27 cellular contexts compared by ENCODE assay signal in genomic region chr3:102083971-102084370, GRCh38.
DNase-seq lines count a peak whose midpoint lies in the region; ATAC-seq and TF ChIP-seq lines count a peak whose summit lies in the region.
"Had no signal": no experiment of that assay in that cellular context is flagged by ENCODE, and none has a peak within 500 bp of the region (broad histone marks: within the 10 kb centered on the region; RNA-seq: fewer than 3 reads in every experiment).

No MANE protein-coding gene starts in this region.

- H3K36me3 Mint-ChIP-seq in activated T-helper 2 cell treated with anti-CD3 and anti-CD28 coated beads, Interferon-gamma antibody, Interleukin-2, Interleukin-4, amounts not matched to agents 10 μg/mL and 5 μg/mL and 100 μg/mL, durations not matched to agents 14 hours and 24 hours and 36 hours (ENCODE audit: low read depth), result peaks cover 45% of the 10 kb centered on the region
- peaks cover 2% of the 10 kb centered on the region for H3K36me3 Mint-ChIP-seq in activated CD4-positive, alpha-beta memory T cell treated with anti-CD3 and anti-CD28 coated beads for 36 hours
- no peaks in the 10 kb centered on the region for H3K36me3 Mint-ChIP-seq in CD8-positive, alpha-beta T cell
- H3K36me3 Mint-ChIP-seq: naive B cell had no signal

- H3K4me1 ChIP-seq in HEK293 (ENCODE audit: control insufficient read depth, insufficient read depth, low read length), result peaks cover 7% of the 10 kb centered on the region
- peaks cover 18% of the 10 kb centered on the region for H3K4me1 ChIP-seq in CD8-positive, alpha-beta T cell (ENCODE audit: insufficient read depth, low read length)
- H3K4me1 ChIP-seq: BE2C, SJCRH30 had no signal

- ATAC-seq in sciatic nerve (no peak), HG03039 (IDR thresholded peaks at IDR 0.05; ENCODE audit: unreplicated experiment) (no peak)
- ATAC-seq in CD8-positive, alpha-beta T cell, result no peak
- ATAC-seq: gastroesophageal sphincter; stimulated activated naive CD8-positive, alpha-beta T cell treated with anti-CD3 and anti-CD28 coated beads, Interleukin-15, amount 100 ng/mL, for 72 hours; T-helper 17 cell had no signal

- H3K27me3 Mint-ChIP-seq in activated T-helper 2 cell treated with anti-CD3 and anti-CD28 coated beads, Interferon-gamma antibody, Interleukin-2, Interleukin-4, amounts not matched to agents 10 μg/mL and 5 μg/mL and 100 μg/mL, durations not matched to agents 14 hours and 24 hours and 36 hours (ENCODE audit: low read depth), result no peaks in the 10 kb centered on the region
- H3K27me3 Mint-ChIP-seq in activated CD4-positive, alpha-beta memory T cell treated with anti-CD3 and anti-CD28 coated beads for 36 hours, result no peaks in the 10 kb centered on the region
- H3K27me3 Mint-ChIP-seq in CD8-positive, alpha-beta T cell (ENCODE audit: low read depth), result peaks cover 2% of the 10 kb centered on the region
- H3K27me3 Mint-ChIP-seq: activated T-helper 17 cell treated with anti-CD3 and anti-CD28 coated beads, Interleukin-2, amount 50 U/mL, for 72 hours; stimulated activated naive CD8-positive, alpha-beta T cell treated with anti-CD3 and anti-CD28 coated beads, Interleukin-15, amount 100 ng/mL, for 72 hours had no signal

- CTCF ChIA-PET in HEK293 (lab: Yijun Ruan, JAX), result interaction anchor here (1.1 to 1.3 kb wide), 3 partner anchors 141 to 281 kb away, joined by 3 to 4 read pairs (median 3); no protein-coding TSS in a partner anchor
- CTCF ChIA-PET in activated CD4-positive, alpha-beta memory T cell treated with anti-CD3 and anti-CD28 coated beads for 36 hours (lab: Charles Lee), result interaction anchor here (1.1 to 2.1 kb wide), 4 partner anchors 9 to 254 kb away, joined by 3 to 6 read pairs (median 6); no protein-coding TSS in a partner anchor
- CTCF ChIA-PET in CD8-positive, alpha-beta T cell (lab: Charles Lee), result interaction anchor here (0.7 kb wide), 1 partner anchor 281 kb away, joined by 3 read pairs; no protein-coding TSS in a partner anchor

- H3K27ac Mint-ChIP-seq in activated T-helper 2 cell treated with anti-CD3 and anti-CD28 coated beads, Interferon-gamma antibody, Interleukin-2, Interleukin-4, amounts not matched to agents 10 μg/mL and 5 μg/mL and 100 μg/mL, durations not matched to agents 14 hours and 24 hours and 36 hours, result peak overlapping the region; percentile 3
- no peak overlapping the region for H3K27ac Mint-ChIP-seq in activated CD4-positive, alpha-beta memory T cell treated with anti-CD3 and anti-CD28 coated beads for 36 hours
- H3K27ac Mint-ChIP-seq in CD8-positive, alpha-beta T cell, result no peak overlapping the region
- H3K27ac Mint-ChIP-seq: activated CD4-positive, alpha-beta T cell treated with anti-CD3 and anti-CD28 coated beads, Interleukin-2, amount 10 ng/mL, durations not matched to agents 7 days and 5 days; activated T-helper 17 cell treated with anti-CD3 and anti-CD28 coated beads, Interleukin-2, amount 50 U/mL, for 72 hours; naive B cell; T-helper 17 cell had no signal

- TF ChIP-seq CTCF in HEK293 (tag by site-specific recombination; IDR thresholded peaks at IDR 0.05) (no peak), fibroblast of pulmonary artery (IDR thresholded peaks at IDR 0.05; ENCODE audit: low read length, missing control alignments) (no peak)
- no peak for TF ChIP-seq CTCF in CD8-positive, alpha-beta T cell (IDR thresholded peaks at IDR 0.05)

- H3K4me1 Mint-ChIP-seq in activated T-helper 2 cell treated with anti-CD3 and anti-CD28 coated beads, Interferon-gamma antibody, Interleukin-2, Interleukin-4, amounts not matched to agents 10 μg/mL and 5 μg/mL and 100 μg/mL, durations not matched to agents 14 hours and 24 hours and 36 hours (ENCODE audit: low read depth), result peaks cover 52% of the 10 kb centered on the region
- H3K4me1 Mint-ChIP-seq in activated CD4-positive, alpha-beta memory T cell treated with anti-CD3 and anti-CD28 coated beads for 36 hours (ENCODE audit: low read depth), result peaks cover 51% of the 10 kb centered on the region
- peaks cover 30% of the 10 kb centered on the region for H3K4me1 Mint-ChIP-seq in CD8-positive, alpha-beta T cell (ENCODE audit: low read depth)

- H3K9me3 Mint-ChIP-seq in activated T-helper 2 cell treated with anti-CD3 and anti-CD28 coated beads, Interferon-gamma antibody, Interleukin-2, Interleukin-4, amounts not matched to agents 10 μg/mL and 5 μg/mL and 100 μg/mL, durations not matched to agents 14 hours and 24 hours and 36 hours, result peaks cover 28% of the 10 kb centered on the region
- no peaks in the 10 kb centered on the region for H3K9me3 Mint-ChIP-seq in activated CD4-positive, alpha-beta memory T cell treated with anti-CD3 and anti-CD28 coated beads for 36 hours
- H3K9me3 Mint-ChIP-seq in CD8-positive, alpha-beta T cell, result no peaks in the 10 kb centered on the region
- H3K9me3 Mint-ChIP-seq: naive B cell had no signal

- no peak for DNase-seq in activated T-helper 2 cell treated with anti-CD3 and anti-CD28 coated beads, Interferon-gamma antibody, Interleukin-2, Interleukin-4, amounts not matched to agents 10 μg/mL and 5 μg/mL and 100 μg/mL, durations not matched to agents 14 hours and 24 hours and 36 hours (ENCODE audit: low spot score)
- DNase-seq in fibroblast of pulmonary artery (ENCODE audit: low read depth) (peak; percentile 61), stromal cell of bone marrow (ENCODE audit: low read depth) (peak; percentile 65), sciatic nerve (ENCODE audit: low spot score) (no peak)
- no peak for DNase-seq in activated CD4-positive, alpha-beta memory T cell treated with anti-CD3 and anti-CD28 coated beads for 36 hours
- no peak for DNase-seq in CD8-positive, alpha-beta T cell
- DNase-seq: activated CD4-positive, alpha-beta T cell treated with anti-CD3 and anti-CD28 coated beads, Interleukin-2, amount 10 ng/mL, durations not matched to agents 7 days and 5 days; BE2C; COR-L47; DMS79; naive B cell; NCI-H1048; NCI-H1930; nucleus accumbens; Peyer's patch; SJCRH30; stimulated activated CD4-positive, alpha-beta T cell treated with anti-CD3 and anti-CD28 coated beads, Interleukin-4, amount 100 ng/mL, for 24 hours; stimulated activated naive CD8-positive, alpha-beta T cell treated with anti-CD3 and anti-CD28 coated beads, Interleukin-15, amount 100 ng/mL, for 72 hours; T-helper 17 cell had no signal

- intact Hi-C loops in activated T-helper 2 cell treated with anti-CD3 and anti-CD28 coated beads, Interferon-gamma antibody, Interleukin-2, Interleukin-4, amounts not matched to agents 10 μg/mL and 5 μg/mL and 100 μg/mL, durations not matched to agents 14 hours and 24 hours and 36 hours (cut with micrococcal nuclease), result loop anchor here (2.0 kb wide), 3 partner anchors 15 to 233 kb away; no protein-coding TSS in a partner anchor
- intact Hi-C loops in sciatic nerve (cut with DNase I), result no loop called here
- intact Hi-C loops in activated CD4-positive, alpha-beta memory T cell treated with anti-CD3 and anti-CD28 coated beads for 36 hours (cut with micrococcal nuclease), result loop anchor here (2.0 kb wide), 5 partner anchors 15 to 233 kb away; no protein-coding TSS in a partner anchor
- intact Hi-C loops in CD8-positive, alpha-beta T cell (cut with DNase I, micrococcal nuclease), result no loop called here

- H3K27me3 ChIP-seq in CD8-positive, alpha-beta T cell (ENCODE audit: insufficient read depth, low read length), result no peaks in the 10 kb centered on the region
- H3K27me3 ChIP-seq: BE2C, cardiac muscle cell, gastroesophageal sphincter, Peyer's patch, SJCRH30, tibial nerve had no signal

- H3K27ac ChIP-seq in HEK293 (ENCODE audit: extremely low read depth, low read depth, low read length), result no peak overlapping the region
- H3K27ac ChIP-seq in CD8-positive, alpha-beta T cell (ENCODE audit: low read depth, low read length), result no peak overlapping the region
- H3K27ac ChIP-seq: cardiac muscle cell, gastroesophageal sphincter, KMS-11, Peyer's patch, SJCRH30, tibial nerve, VCaP had no signal

- no peaks in the 10 kb centered on the region for H3K36me3 ChIP-seq in HEK293 (ENCODE audit: control insufficient read depth in 2 of 2, insufficient read depth in 1 of 2, low read length in 2 of 2)
- no peaks in the 10 kb centered on the region for H3K36me3 ChIP-seq in CD8-positive, alpha-beta T cell (ENCODE audit: insufficient read depth, low read length)
- H3K36me3 ChIP-seq: BE2C, cardiac muscle cell, gastroesophageal sphincter, Peyer's patch, SJCRH30, tibial nerve had no signal

- POLR2A ChIA-PET in HEK293 (lab: Yijun Ruan, JAX), result no interaction called here
- POLR2A ChIA-PET in activated CD4-positive, alpha-beta memory T cell treated with anti-CD3 and anti-CD28 coated beads for 36 hours (lab: Charles Lee), result interaction anchor here (0.8 to 1.6 kb wide), 2 partner anchors 9 to 30 kb away, joined by 3 to 5 read pairs; no protein-coding TSS in a partner anchor
- POLR2A ChIA-PET in CD8-positive, alpha-beta T cell (lab: Charles Lee), result interaction anchor here (0.6 to 1.1 kb wide), 3 partner anchors 9 to 89 kb away, joined by 3 read pairs; no protein-coding TSS in a partner anchor

- no peak overlapping the region for H3K4me3 Mint-ChIP-seq in activated T-helper 2 cell treated with anti-CD3 and anti-CD28 coated beads, Interferon-gamma antibody, Interleukin-2, Interleukin-4, amounts not matched to agents 10 μg/mL and 5 μg/mL and 100 μg/mL, durations not matched to agents 14 hours and 24 hours and 36 hours (ENCODE audit: low read depth)
- H3K4me3 Mint-ChIP-seq in activated CD4-positive, alpha-beta memory T cell treated with anti-CD3 and anti-CD28 coated beads for 36 hours, result no peak overlapping the region
- no peak overlapping the region for H3K4me3 Mint-ChIP-seq in CD8-positive, alpha-beta T cell
- H3K4me3 Mint-ChIP-seq: activated CD4-positive, alpha-beta T cell treated with anti-CD3 and anti-CD28 coated beads, Interleukin-2, amount 10 ng/mL, durations not matched to agents 7 days and 5 days; activated T-helper 17 cell treated with anti-CD3 and anti-CD28 coated beads, Interleukin-2, amount 50 U/mL, for 72 hours; naive B cell; stimulated activated naive CD8-positive, alpha-beta T cell treated with anti-CD3 and anti-CD28 coated beads, Interleukin-15, amount 100 ng/mL, for 72 hours; T-helper 17 cell had no signal

- no peak overlapping the region for H3K4me3 ChIP-seq in HEK293 (ENCODE audit: low read depth, low read length)
- no peak overlapping the region for H3K4me3 ChIP-seq in fibroblast of pulmonary artery (replicated peaks; ENCODE audit: low read depth, low read length)
- no peak overlapping the region for H3K4me3 ChIP-seq in CD8-positive, alpha-beta T cell (ENCODE audit: low read depth, low read length)
- H3K4me3 ChIP-seq: cardiac muscle cell, gastroesophageal sphincter, Peyer's patch, SJCRH30, tibial nerve had no signal

- no peaks in the 10 kb centered on the region for H3K9me3 ChIP-seq in HEK293 (ENCODE audit: control insufficient read depth, insufficient read depth, low read depth, low read length)
- H3K9me3 ChIP-seq in CD8-positive, alpha-beta T cell (ENCODE audit: low read length), result no peaks in the 10 kb centered on the region
- H3K9me3 ChIP-seq: BE2C, gastroesophageal sphincter, Peyer's patch, SJCRH30, tibial nerve had no signal

Comparison
In these comparisons a context has a peak if more than half of its experiments do, and no peak if none do; other contexts are left out.
1. DNase-seq: peak in fibroblast of pulmonary artery (single experiment) and stromal cell of bone marrow (single experiment); none in activated T-helper 2 cell treated with anti-CD3 and anti-CD28 coated beads, Interferon-gamma antibody, Interleukin-2, Interleukin-4, amounts not matched to agents 10 μg/mL and 5 μg/mL and 100 μg/mL, durations not matched to agents 14 hours and 24 hours and 36 hours (single experiment), sciatic nerve (single experiment), activated CD4-positive, alpha-beta memory T cell treated with anti-CD3 and anti-CD28 coated beads for 36 hours (single experiment) and CD8-positive, alpha-beta T cell (0 of 7).
2. intact Hi-C loops: an anchor here in activated T-helper 2 cell treated with anti-CD3 and anti-CD28 coated beads, Interferon-gamma antibody, Interleukin-2, Interleukin-4, amounts not matched to agents 10 μg/mL and 5 μg/mL and 100 μg/mL, durations not matched to agents 14 hours and 24 hours and 36 hours (2.0 kb wide) and activated CD4-positive, alpha-beta memory T cell treated with anti-CD3 and anti-CD28 coated beads for 36 hours (2.0 kb wide); none called in sciatic nerve and CD8-positive, alpha-beta T cell.